ENCODE assay signal across 10 cellular contexts in genomic region chr14:39036760-39037159, GRCh38.
"Had no signal": no experiment of that assay in that cellular context is flagged by ENCODE, and none has a peak within 500 bp of the region (broad histone marks: within the 10 kb centered on the region; RNA-seq: fewer than 3 reads in every experiment).

No MANE protein-coding gene starts in this region.

- H3K9ac ChIP-seq: GM23248, KMS-11 had no signal

- H3K27ac ChIP-seq: GM23248, HL-60, KMS-11 had no signal

- H3K4me3 ChIP-seq: GM23248, HAP-1 had no signal

- H3K4me2 ChIP-seq: KMS-11 had no signal

- DNase-seq: GM23248, GOT3, H7, HFFc6, Karpas-422, KBM-7 had no signal

- H2AFZ ChIP-seq: GM23248 had no signal

- ATAC-seq: HCT116 had no signal

- H3K9me3 ChIP-seq: HAP-1 had no signal
